8 cellular contexts compared by ENCODE assay signal in genomic region chr1:166840309-166841302, GRCh38. TPM values are rescaled to one million over a fixed set of nuclear protein-coding genes. Genes with fewer than 3 reads are reported as not detected.
DNase-seq lines count a peak whose midpoint lies in the region; ATAC-seq and TF ChIP-seq lines count a peak whose summit lies in the region.

No MANE protein-coding gene starts in this region.

- H3K4me3 ChIP-seq in GM12864 (ENCODE audit: low read depth, low read length) (peak overlapping the region; percentile 63), SJSA1 (peak overlapping the region; percentile 55), epithelial cell of proximal tubule (ENCODE audit: low read depth, low read length) (peak overlapping the region; percentile 76)

- DNase-seq in GM12864 (ENCODE audit: low read depth) (no peak), SJSA1 (ENCODE audit: low read depth in 1 of 2, low spot score in 2 of 2) (peak in 1 of 2 experiments; percentile 17), epithelial cell of proximal tubule (ENCODE audit: low read depth) (no peak), nephron progenitor cell (no peak), posterior vena cava (ENCODE audit: low spot score) (no peak), NCI-H1105 treated with DMSO at 0.1 percent for 48 hours (lab: John Stamatoyannopoulos, UW) (no peak), NCI-H1694 treated with DMSO at 0.1 percent for 48 hours (lab: John Stamatoyannopoulos, UW) (no peak)

- peaks cover 19% of the 10 kb centered on the region for H3K4me1 ChIP-seq in SJSA1 (replicated peaks)

- H3K9me3 Mint-ChIP-seq in nephron progenitor cell, result no peaks in the 10 kb centered on the region

- peaks cover 62% of the 10 kb centered on the region for H3K4me1 Mint-ChIP-seq in nephron progenitor cell

- intact Hi-C loops in posterior vena cava (cut with DNase I), result no loop called here

- peak overlapping the region; percentile 39 for H3K27ac Mint-ChIP-seq in nephron progenitor cell

- H3K27ac ChIP-seq in SJSA1, result no peak overlapping the region

- no peak for ATAC-seq in GM21825 (IDR thresholded peaks at IDR 0.05; ENCODE audit: unreplicated experiment)

- peaks cover 48% of the 10 kb centered on the region for H3K36me3 ChIP-seq in SJSA1

- peak overlapping the region; percentile 85 for H3K4me3 Mint-ChIP-seq in nephron progenitor cell

- TF ChIP-seq CTCF in GM12864 (IDR thresholded peaks at IDR 0.05; ENCODE audit: low read depth, low read length, missing control alignments) (no peak), epithelial cell of proximal tubule (conservative IDR thresholded peaks at IDR 0.05; ENCODE audit: low read depth, low read length) (no peak), nephron progenitor cell (IDR thresholded peaks at IDR 0.05) (no peak)

- peaks cover 42% of the 10 kb centered on the region for H3K36me3 Mint-ChIP-seq in nephron progenitor cell (ENCODE audit: low read depth)

- no peaks in the 10 kb centered on the region for H3K27me3 ChIP-seq in SJSA1 (replicated peaks)

- H3K27me3 Mint-ChIP-seq in nephron progenitor cell (ENCODE audit: low read depth, poor library complexity), result no peaks in the 10 kb centered on the region

- H3K9me3 ChIP-seq in SJSA1 (replicated peaks), result no peaks in the 10 kb centered on the region

RNA-seq across cellular contexts. Expression of gene POGK, which starts 1.3 kb away (rescaled TPM):
- total RNA-seq in SJSA1 (2014; rRNA removed; shearing (Covaris generic)), result 35.4 and 44.6 TPM in 2 replicates
- 23.2 and 32.5 TPM in 2 replicates for total RNA-seq in epithelial cell of proximal tubule
- 10 to 100 TPM; 28.9 to 32.0 TPM for total RNA-seq in posterior vena cava

RNA-seq across cellular contexts. Expression of gene TADA1, which starts 35.5 kb away (rescaled TPM):
- 20.6 and 22.6 TPM in 2 replicates for total RNA-seq in SJSA1 (2014; rRNA removed; shearing (Covaris generic))
- total RNA-seq in epithelial cell of proximal tubule, result 13.7 and 21.1 TPM in 2 replicates
- total RNA-seq in posterior vena cava, result 1 to 10 TPM; 8.7 to 9.6 TPM
